Comparison of ENCODE assay signal across 24 cellular contexts in the genomic region with DNA sequence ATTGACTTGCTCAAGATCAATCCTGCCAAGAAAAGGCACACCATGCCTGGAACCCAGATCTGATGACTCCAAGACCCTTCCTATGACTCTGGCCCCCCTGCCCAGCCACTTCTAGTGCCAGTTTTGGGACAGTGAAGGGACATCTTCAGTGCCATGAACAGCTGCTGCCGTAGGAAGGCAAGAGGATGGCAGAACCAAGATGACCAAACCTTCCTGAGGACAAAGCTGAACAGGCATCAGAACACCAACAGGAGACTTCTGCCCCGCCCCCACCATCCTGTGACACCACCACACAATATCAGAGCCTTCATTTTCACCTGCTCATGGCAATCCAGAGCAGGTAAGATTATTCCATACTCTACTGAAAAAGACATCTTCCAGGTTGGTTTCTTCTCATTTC. TPM values are rescaled to one million over a fixed set of nuclear protein-coding genes. Genes with fewer than 3 reads are reported as not detected.
DNase-seq lines count a peak whose midpoint lies in the region; ATAC-seq and TF ChIP-seq lines count a peak whose summit lies in the region.
"Had no signal": no experiment of that assay in that cellular context is flagged by ENCODE, and none has a peak within 500 bp of the region (broad histone marks: within the 10 kb centered on the region; RNA-seq: fewer than 3 reads in every experiment).

No MANE protein-coding gene starts in this region.

- no peaks in the 10 kb centered on the region for H3K27me3 ChIP-seq in CD8-positive, alpha-beta T cell (ENCODE audit: insufficient read depth, low read length)
- H3K27me3 ChIP-seq in naive thymus-derived CD4-positive, alpha-beta T cell (ENCODE audit: control insufficient read depth in 2 of 2, insufficient read depth in 2 of 2, low read length in 2 of 2), result no peaks in the 10 kb centered on the region

- no peaks in the 10 kb centered on the region for H3K9me3 ChIP-seq in CD8-positive, alpha-beta T cell (ENCODE audit: low read length)
- H3K9me3 ChIP-seq in naive thymus-derived CD4-positive, alpha-beta T cell (ENCODE audit: control insufficient read depth in 2 of 3, low read length in 3 of 3), result peaks cover 0 to 14% (median 0%) of the 10 kb centered on the region in 3 experiments

- no peak for ATAC-seq in CD8-positive, alpha-beta T cell
- ATAC-seq in central memory CD8-positive, alpha-beta T cell (replicated peaks; ENCODE audit: extremely low read depth, poor library complexity, severe bottlenecking), result no peak
- ATAC-seq in naive thymus-derived CD4-positive, alpha-beta T cell, result no peak
- ATAC-seq: A549, HCT116, Panc1 had no signal

- peaks cover 30% of the 10 kb centered on the region for H3K36me3 ChIP-seq in CD8-positive, alpha-beta T cell (ENCODE audit: insufficient read depth, low read length)
- peaks cover 17 to 50% (median 20%) of the 10 kb centered on the region in 3 experiments for H3K36me3 ChIP-seq in naive thymus-derived CD4-positive, alpha-beta T cell (ENCODE audit: control insufficient read depth in 2 of 3, insufficient read depth in 3 of 3, low read length in 3 of 3)

- POLR2A ChIA-PET in CD8-positive, alpha-beta T cell (lab: Charles Lee), result no interaction called here
- POLR2A ChIA-PET in naive thymus-derived CD4-positive, alpha-beta T cell (lab: Charles Lee), result no interaction called here

- no peaks in the 10 kb centered on the region for H3K27me3 Mint-ChIP-seq in activated naive CD8-positive, alpha-beta T cell
- H3K27me3 Mint-ChIP-seq in activated naive CD8-positive, alpha-beta T cell treated with anti-CD3 and anti-CD28 coated beads for 36 hours, result no peaks in the 10 kb centered on the region
- H3K27me3 Mint-ChIP-seq in CD8-positive, alpha-beta T cell (ENCODE audit: low read depth), result no peaks in the 10 kb centered on the region
- no peaks in the 10 kb centered on the region for H3K27me3 Mint-ChIP-seq in central memory CD8-positive, alpha-beta T cell
- no peaks in the 10 kb centered on the region for H3K27me3 Mint-ChIP-seq in naive thymus-derived CD4-positive, alpha-beta T cell
- H3K27me3 Mint-ChIP-seq: B cell; CD4-positive, CD25-positive, alpha-beta regulatory T cell had no signal

- peaks cover 34% of the 10 kb centered on the region for H3K4me1 Mint-ChIP-seq in activated naive CD8-positive, alpha-beta T cell (ENCODE audit: low read depth)
- peaks cover 25% of the 10 kb centered on the region for H3K4me1 Mint-ChIP-seq in activated naive CD8-positive, alpha-beta T cell treated with anti-CD3 and anti-CD28 coated beads for 36 hours
- peaks cover 29% of the 10 kb centered on the region for H3K4me1 Mint-ChIP-seq in CD8-positive, alpha-beta T cell (ENCODE audit: low read depth)
- peaks cover 30% of the 10 kb centered on the region for H3K4me1 Mint-ChIP-seq in central memory CD8-positive, alpha-beta T cell
- H3K4me1 Mint-ChIP-seq in naive thymus-derived CD4-positive, alpha-beta T cell, result peaks cover 18 to 45% (median 40%) of the 10 kb centered on the region in 7 donors

- H3K27ac ChIP-seq in CD8-positive, alpha-beta T cell (ENCODE audit: low read depth, low read length), result no peak overlapping the region
- H3K27ac ChIP-seq in naive thymus-derived CD4-positive, alpha-beta T cell (ENCODE audit: low read depth, low read length), result no peak overlapping the region
- H3K27ac ChIP-seq: A549, GM23248, HL-60 had no signal

- no peak for DNase-seq in activated naive CD8-positive, alpha-beta T cell treated with anti-CD3 and anti-CD28 coated beads for 36 hours
- DNase-seq in CD8-positive, alpha-beta T cell, result no peak
- DNase-seq in central memory CD8-positive, alpha-beta T cell (ENCODE audit: low spot score in 2 of 2), result no peak
- no peak for DNase-seq in naive thymus-derived CD4-positive, alpha-beta T cell
- DNase-seq in NCI-H2081 treated with DMSO at 0.1 percent for 48 hours (lab: John Stamatoyannopoulos, UW) (no peak), GOT3 (lab: John Stamatoyannopoulos, UW) (no peak)
- DNase-seq: CD4-positive, CD25-positive, alpha-beta regulatory T cell; GM23248; KBM-7; NCI-H1092 treated with DMSO at 0.1 percent for 48 hours; NCI-H1436 treated with DMSO at 0.1 percent for 48 hours; NCI-H2029; NCI-H2171; NCI-H345; NCI-H524; NCI-H774; NK-92 treated with Interleukin-12 subunit alpha and Interleukin-12 subunit beta, amount 100 ng/mL, for 24 hours; SIG-M5 had no signal

- CTCF ChIA-PET in CD8-positive, alpha-beta T cell (lab: Charles Lee), result no interaction called here
- CTCF ChIA-PET in naive thymus-derived CD4-positive, alpha-beta T cell (lab: Charles Lee), result no interaction called here

- peaks cover 12% of the 10 kb centered on the region for H3K4me1 ChIP-seq in CD8-positive, alpha-beta T cell (ENCODE audit: insufficient read depth, low read length)
- H3K4me1 ChIP-seq in naive thymus-derived CD4-positive, alpha-beta T cell (ENCODE audit: control insufficient read depth in 2 of 2, insufficient read depth in 2 of 2, low read length in 2 of 2), result peaks cover 9 to 18% of the 10 kb centered on the region in 2 donors
- H3K4me1 ChIP-seq: A549 had no signal

- H3K27ac Mint-ChIP-seq in activated naive CD8-positive, alpha-beta T cell, result peak overlapping the region; percentile 50
- no peak overlapping the region for H3K27ac Mint-ChIP-seq in activated naive CD8-positive, alpha-beta T cell treated with anti-CD3 and anti-CD28 coated beads for 36 hours
- peak overlapping the region; percentile 72 for H3K27ac Mint-ChIP-seq in CD8-positive, alpha-beta T cell
- peak overlapping the region; percentile 1 for H3K27ac Mint-ChIP-seq in central memory CD8-positive, alpha-beta T cell (ENCODE audit: low read depth)
- peak overlapping the region in 7 of 9 donors; percentile 1 to 68 (median 65) for H3K27ac Mint-ChIP-seq in naive thymus-derived CD4-positive, alpha-beta T cell
- H3K27ac Mint-ChIP-seq: B cell; CD4-positive, CD25-positive, alpha-beta regulatory T cell had no signal

- intact Hi-C loops in CD8-positive, alpha-beta T cell (cut with DNase I, micrococcal nuclease), result no loop called here
- intact Hi-C loops in naive thymus-derived CD4-positive, alpha-beta T cell (cut with micrococcal nuclease), result loop anchor here in 1 of 2 donors (5.0 kb wide), 1 partner anchor 33 kb away; a partner anchor contains a TSS

- H3K9me3 Mint-ChIP-seq in activated naive CD8-positive, alpha-beta T cell (ENCODE audit: low read depth), result no peaks in the 10 kb centered on the region
- H3K9me3 Mint-ChIP-seq in activated naive CD8-positive, alpha-beta T cell treated with anti-CD3 and anti-CD28 coated beads for 36 hours, result peaks cover 17% of the 10 kb centered on the region
- H3K9me3 Mint-ChIP-seq in CD8-positive, alpha-beta T cell, result peaks cover 2% of the 10 kb centered on the region
- H3K9me3 Mint-ChIP-seq in central memory CD8-positive, alpha-beta T cell, result no peaks in the 10 kb centered on the region
- peaks cover 2 to 32% (median 13%) of the 10 kb centered on the region in 11 donors for H3K9me3 Mint-ChIP-seq in naive thymus-derived CD4-positive, alpha-beta T cell

- no peak overlapping the region for H3K4me3 ChIP-seq in CD8-positive, alpha-beta T cell (ENCODE audit: low read depth, low read length)
- H3K4me3 ChIP-seq in naive thymus-derived CD4-positive, alpha-beta T cell (ENCODE audit: low read length), result no peak overlapping the region
- H3K4me3 ChIP-seq: A549, GM23248 had no signal

- H3K36me3 Mint-ChIP-seq in activated naive CD8-positive, alpha-beta T cell, result peaks cover 45% of the 10 kb centered on the region
- H3K36me3 Mint-ChIP-seq in activated naive CD8-positive, alpha-beta T cell treated with anti-CD3 and anti-CD28 coated beads for 36 hours, result peaks cover 66% of the 10 kb centered on the region
- H3K36me3 Mint-ChIP-seq in CD8-positive, alpha-beta T cell, result peaks cover 61% of the 10 kb centered on the region
- peaks cover 26% of the 10 kb centered on the region for H3K36me3 Mint-ChIP-seq in central memory CD8-positive, alpha-beta T cell (ENCODE audit: insufficient read depth)
- peaks cover 32 to 70% (median 60%) of the 10 kb centered on the region in 5 donors for H3K36me3 Mint-ChIP-seq in naive thymus-derived CD4-positive, alpha-beta T cell

- H3K4me3 Mint-ChIP-seq in activated naive CD8-positive, alpha-beta T cell, result no peak overlapping the region
- no peak overlapping the region for H3K4me3 Mint-ChIP-seq in activated naive CD8-positive, alpha-beta T cell treated with anti-CD3 and anti-CD28 coated beads for 36 hours
- H3K4me3 Mint-ChIP-seq in CD8-positive, alpha-beta T cell, result no peak overlapping the region
- H3K4me3 Mint-ChIP-seq in central memory CD8-positive, alpha-beta T cell, result no peak overlapping the region
- no peak overlapping the region for H3K4me3 Mint-ChIP-seq in naive thymus-derived CD4-positive, alpha-beta T cell
- H3K4me3 Mint-ChIP-seq: B cell; CD4-positive, CD25-positive, alpha-beta regulatory T cell had no signal

- no peak for TF ChIP-seq CTCF in CD8-positive, alpha-beta T cell (IDR thresholded peaks at IDR 0.05)

RNA-seq across cellular contexts. Expression of a gene that starts 33.0 kb away (rescaled TPM):
- total RNA-seq in activated naive CD8-positive, alpha-beta T cell treated with anti-CD3 and anti-CD28 coated beads for 36 hours, result 10 to 100 TPM; 12.2 to 13.4 TPM
- 1 to 10 TPM; 4.8 to 5.2 TPM for total RNA-seq in CD8-positive, alpha-beta T cell
- 10 to 100 TPM; 16.8 to 37.6 (median 24.4) TPM for total RNA-seq in naive thymus-derived CD4-positive, alpha-beta T cell
- polyA plus RNA-seq in naive thymus-derived CD4-positive, alpha-beta T cell, result 1 to 10 TPM; 5.1 to 6.7 TPM
